In genomic region chr20:60750909-60751308, GRCh38 we compare ENCODE assay signal across 27 cellular contexts.
"Had no signal": no experiment of that assay in that cellular context is flagged by ENCODE, and none has a peak within 500 bp of the region (broad histone marks: within the 10 kb centered on the region; RNA-seq: fewer than 3 reads in every experiment).

No MANE protein-coding gene starts in this region.

- H3K9me3 ChIP-seq: ascending aorta, breast epithelium, colonic mucosa, esophagus squamous epithelium, gastroesophageal sphincter had no signal

- H3K9me3 Mint-ChIP-seq: activated CD4-positive, alpha-beta T cell treated with anti-CD3 and anti-CD28 coated beads, Interleukin-2, amount 10 ng/mL, durations not matched to agents 7 days and 5 days; activated naive CD8-positive, alpha-beta T cell treated with anti-CD3 and anti-CD28 coated beads, Interleukin-2, amount 10 ng/mL, durations not matched to agents 7 days and 5 days; activated T-cell treated with anti-CD3 and anti-CD28 coated beads, Interleukin-2, amount 50 U/mL, for 24 hours; activated T-cell treated with anti-CD3 and anti-CD28 coated beads, Interleukin-2, amount 50 U/mL, for 72 hours had no signal

- H3K36me3 Mint-ChIP-seq: activated naive CD4-positive, alpha-beta T cell treated with anti-CD3 and anti-CD28 coated beads, Interleukin-2, amount 10 ng/mL, durations not matched to agents 7 days and 5 days; activated naive CD4-positive, alpha-beta T cell treated with anti-CD3 and anti-CD28 coated beads, Interleukin-2, amount 50 U/mL, for 72 hours; activated naive CD8-positive, alpha-beta T cell treated with anti-CD3 and anti-CD28 coated beads, Interleukin-2, amount 10 ng/mL, durations not matched to agents 7 days and 5 days; brain had no signal

- ATAC-seq: activated naive CD4-positive, alpha-beta T cell treated with anti-CD3 and anti-CD28 coated beads, Interleukin-2, amount 50 U/mL, for 72 hours; activated T-cell treated with anti-CD3 and anti-CD28 coated beads, Interleukin-2, amount 50 U/mL, for 72 hours; gastroesophageal sphincter had no signal

- DNase-seq: activated CD4-positive, alpha-beta memory T cell treated with anti-CD3 and anti-CD28 coated beads, Interleukin-2, amount 10 ng/mL, durations not matched to agents 7 days and 5 days; activated CD4-positive, alpha-beta T cell treated with anti-CD3 and anti-CD28 coated beads for 1 hour; activated CD4-positive, alpha-beta T cell treated with anti-CD3 and anti-CD28 coated beads for 4 hours; activated CD4-positive, alpha-beta T cell treated with anti-CD3 and anti-CD28 coated beads, Interleukin-2, amount 10 ng/mL, durations not matched to agents 7 days and 5 days; activated CD4-positive, alpha-beta T cell treated with anti-CD3 and anti-CD28 coated beads, Interleukin-2, amount 50 U/mL, for 4 hours; activated CD8-positive, alpha-beta memory T cell treated with anti-CD3 and anti-CD28 coated beads, Interleukin-2, amount 50 U/mL, for 48 hours; activated gamma-delta T cell; activated naive CD4-positive, alpha-beta T cell; activated naive CD4-positive, alpha-beta T cell treated with anti-CD3 and anti-CD28 coated beads, Interleukin-2, amount 10 ng/mL, durations not matched to agents 7 days and 5 days; activated naive CD8-positive, alpha-beta T cell treated with anti-CD3 and anti-CD28 coated beads, Interleukin-2, amount 10 ng/mL, durations not matched to agents 7 days and 5 days; activated T-cell treated with anti-CD3 and anti-CD28 coated beads for 4 hours; activated T-cell treated with anti-CD3 and anti-CD28 coated beads, Interleukin-2, amount 50 U/mL, for 24 hours; activated T-cell treated with anti-CD3 and anti-CD28 coated beads, Interleukin-2, amount 50 U/mL, for 72 hours; central memory CD4-positive, alpha-beta T cell; cerebellar nuclear complex; colonic mucosa; effector CD8-positive, alpha-beta T cell; esophagus squamous epithelium; foreskin melanocyte; T-helper 2 cell had no signal

- H3K27ac Mint-ChIP-seq: activated CD4-positive, alpha-beta memory T cell treated with anti-CD3 and anti-CD28 coated beads, Interleukin-2, amount 10 ng/mL, durations not matched to agents 7 days and 5 days; activated CD4-positive, alpha-beta T cell treated with anti-CD3 and anti-CD28 coated beads, Interleukin-2, amount 10 ng/mL, durations not matched to agents 7 days and 5 days; activated naive CD4-positive, alpha-beta T cell treated with anti-CD3 and anti-CD28 coated beads, Interleukin-2, amount 10 ng/mL, durations not matched to agents 7 days and 5 days; activated naive CD4-positive, alpha-beta T cell treated with anti-CD3 and anti-CD28 coated beads, Interleukin-2, amount 50 U/mL, for 72 hours; activated naive CD8-positive, alpha-beta T cell treated with anti-CD3 and anti-CD28 coated beads, Interleukin-2, amount 10 ng/mL, durations not matched to agents 7 days and 5 days; activated T-cell treated with anti-CD3 and anti-CD28 coated beads, Interleukin-2, amount 50 U/mL, for 24 hours; activated T-cell treated with anti-CD3 and anti-CD28 coated beads, Interleukin-2, amount 50 U/mL, for 72 hours; brain had no signal

- H3K27ac ChIP-seq: ascending aorta, breast epithelium, cardiac muscle cell, colonic mucosa, epithelial cell of prostate, esophagus squamous epithelium, gastroesophageal sphincter had no signal

- H3K27me3 Mint-ChIP-seq: activated CD4-positive, alpha-beta memory T cell treated with anti-CD3 and anti-CD28 coated beads, Interleukin-2, amount 10 ng/mL, durations not matched to agents 7 days and 5 days; activated CD4-positive, alpha-beta T cell treated with anti-CD3 and anti-CD28 coated beads, Interleukin-2, amount 10 ng/mL, durations not matched to agents 7 days and 5 days; activated naive CD4-positive, alpha-beta T cell treated with anti-CD3 and anti-CD28 coated beads, Interleukin-2, amount 10 ng/mL, durations not matched to agents 7 days and 5 days; activated naive CD8-positive, alpha-beta T cell treated with anti-CD3 and anti-CD28 coated beads, Interleukin-2, amount 10 ng/mL, durations not matched to agents 7 days and 5 days; activated T-cell treated with anti-CD3 and anti-CD28 coated beads, Interleukin-2, amount 50 U/mL, for 24 hours had no signal

- H3K4me1 Mint-ChIP-seq: activated CD4-positive, alpha-beta memory T cell treated with anti-CD3 and anti-CD28 coated beads, Interleukin-2, amount 10 ng/mL, durations not matched to agents 7 days and 5 days; activated CD4-positive, alpha-beta T cell treated with anti-CD3 and anti-CD28 coated beads, Interleukin-2, amount 10 ng/mL, durations not matched to agents 7 days and 5 days; activated naive CD4-positive, alpha-beta T cell treated with anti-CD3 and anti-CD28 coated beads, Interleukin-2, amount 10 ng/mL, durations not matched to agents 7 days and 5 days; activated naive CD8-positive, alpha-beta T cell treated with anti-CD3 and anti-CD28 coated beads, Interleukin-2, amount 10 ng/mL, durations not matched to agents 7 days and 5 days had no signal

- H3K27me3 ChIP-seq: ascending aorta, breast epithelium, cardiac muscle cell, colonic mucosa, esophagus squamous epithelium, gastroesophageal sphincter had no signal

- H3K4me3 Mint-ChIP-seq: activated CD4-positive, alpha-beta memory T cell treated with anti-CD3 and anti-CD28 coated beads, Interleukin-2, amount 10 ng/mL, durations not matched to agents 7 days and 5 days; activated CD4-positive, alpha-beta T cell treated with anti-CD3 and anti-CD28 coated beads, Interleukin-2, amount 10 ng/mL, durations not matched to agents 7 days and 5 days; activated naive CD4-positive, alpha-beta T cell treated with anti-CD3 and anti-CD28 coated beads, Interleukin-2, amount 10 ng/mL, durations not matched to agents 7 days and 5 days; activated naive CD8-positive, alpha-beta T cell treated with anti-CD3 and anti-CD28 coated beads, Interleukin-2, amount 10 ng/mL, durations not matched to agents 7 days and 5 days; activated T-cell treated with anti-CD3 and anti-CD28 coated beads, Interleukin-2, amount 50 U/mL, for 24 hours; activated T-cell treated with anti-CD3 and anti-CD28 coated beads, Interleukin-2, amount 50 U/mL, for 72 hours; brain had no signal

- H3K4me1 ChIP-seq: ascending aorta, colonic mucosa, esophagus squamous epithelium, gastroesophageal sphincter had no signal
